ENCODE assay signal across 16 cellular contexts in the genomic region with DNA sequence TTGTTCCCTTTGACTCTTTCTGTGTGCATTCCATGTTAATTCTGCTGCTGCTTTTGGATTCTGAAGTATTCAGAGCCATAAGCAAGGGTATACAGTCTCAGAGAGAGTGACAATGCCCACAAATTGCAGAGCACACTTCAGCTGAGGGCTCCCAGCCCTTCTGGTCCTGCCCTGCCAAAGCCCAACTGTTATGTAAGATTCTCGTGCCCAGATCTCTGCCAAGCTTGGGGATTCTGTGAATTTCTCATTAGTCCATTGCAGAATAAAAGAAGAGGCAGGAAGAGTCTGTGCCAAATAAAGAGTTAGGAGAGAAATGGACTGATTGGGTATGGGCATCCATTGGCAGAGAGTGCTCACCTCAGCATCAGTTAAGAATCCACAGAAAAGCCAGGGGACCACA.
"Had no signal": no experiment of that assay in that cellular context is flagged by ENCODE, and none has a peak within 500 bp of the region (broad histone marks: within the 10 kb centered on the region; RNA-seq: fewer than 3 reads in every experiment).

No MANE protein-coding gene starts in this region.

- ATAC-seq: activated naive CD4-positive, alpha-beta T cell treated with anti-CD3 and anti-CD28 coated beads, Interleukin-2, amount 50 U/mL, for 72 hours; left lobe of liver; naive thymus-derived CD8-positive, alpha-beta T cell; stimulated activated naive B cell treated with anti-CD40 and anti-IgM and Interleukin-4, amounts not matched to agents 10 μg/mL and 1 μg/mL and 100 μg/mL, for 72 hours; WTC11 had no signal

- DNase-seq: activated CD4-positive, alpha-beta memory T cell treated with anti-CD3 and anti-CD28 coated beads, Interleukin-2, amount 10 ng/mL, durations not matched to agents 7 days and 5 days; activated CD4-positive, alpha-beta T cell treated with anti-CD3 and anti-CD28 coated beads for 4 hours; activated gamma-delta T cell; activated T-cell treated with anti-CD3 and anti-CD28 coated beads, Interleukin-2, amount 50 U/mL, for 48 hours; brain microvascular endothelial cell; cerebellar nuclear complex; effector memory CD4-positive, alpha-beta T cell; heart right ventricle; naive thymus-derived CD8-positive, alpha-beta T cell; stimulated activated CD4-positive, alpha-beta T cell treated with anti-CD3 and anti-CD28 coated beads, Interleukin-15, amount 100 ng/mL, for 24 hours; stimulated activated CD4-positive, alpha-beta T cell treated with anti-CD3 and anti-CD28 coated beads, Interleukin-4, amount 100 ng/mL, for 1 hour; stimulated activated naive B cell treated with anti-CD40 and anti-IgM and Interleukin-4, amounts not matched to agents 10 μg/mL and 1 μg/mL and 100 μg/mL, for 72 hours; transverse colon had no signal
